In genomic region chr4:140754918-140755810, GRCh38 we compare ENCODE assay signal across 8 cellular contexts. TPM values are rescaled to one million over a fixed set of nuclear protein-coding genes. Genes with fewer than 3 reads are reported as not detected.
DNase-seq lines count a peak whose midpoint lies in the region; ATAC-seq and TF ChIP-seq lines count a peak whose summit lies in the region.

No MANE protein-coding gene starts in this region.

- H3K4me1 ChIP-seq in esophagus (ENCODE audit: control insufficient read depth in 2 of 2, insufficient read depth in 2 of 2, low read length in 1 of 2) = no peaks in the 10 kb centered on the region

- peak overlapping the region; percentile 5 for H3K4me3 Mint-ChIP-seq in activated naive CD4-positive, alpha-beta T cell treated with anti-CD3 and anti-CD28 coated beads, Interleukin-2, amount 10 ng/mL, durations not matched to agents 7 days and 5 days
- H3K4me3 Mint-ChIP-seq in activated T-helper 17 cell treated with anti-CD3 and anti-CD28 coated beads, Interleukin-2, amount 50 U/mL, for 72 hours = no peak overlapping the region

- H3K27ac ChIP-seq in esophagus (ENCODE audit: low read depth in 2 of 2, low read length in 1 of 2) = peak overlapping the region; percentile 90 to 95

- TF ChIP-seq CTCF in retinal pigment epithelial cell (conservative IDR thresholded peaks at IDR 0.05; ENCODE audit: low read depth, low read length) = no peak

- peaks cover 4% of the 10 kb centered on the region for H3K4me1 Mint-ChIP-seq in activated naive CD4-positive, alpha-beta T cell treated with anti-CD3 and anti-CD28 coated beads, Interleukin-2, amount 10 ng/mL, durations not matched to agents 7 days and 5 days
- no peaks in the 10 kb centered on the region for H3K4me1 Mint-ChIP-seq in activated T-helper 17 cell treated with anti-CD3 and anti-CD28 coated beads, Interleukin-2, amount 50 U/mL, for 72 hours

- H3K36me3 ChIP-seq in esophagus (ENCODE audit: control insufficient read depth in 2 of 2, insufficient read depth in 2 of 2, low read length in 1 of 2) = no peaks in the 10 kb centered on the region

- CTCF ChIA-PET in activated naive CD4-positive, alpha-beta T cell treated with anti-CD3 and anti-CD28 coated beads, Interleukin-2, amount 10 ng/mL, durations not matched to agents 7 days and 5 days (lab: Charles Lee) = no interaction called here

- H3K27me3 ChIP-seq in esophagus (ENCODE audit: control insufficient read depth in 1 of 2, insufficient read depth in 2 of 2, low read length in 2 of 2) = no peaks in the 10 kb centered on the region

- no peaks in the 10 kb centered on the region for H3K9me3 Mint-ChIP-seq in activated naive CD4-positive, alpha-beta T cell treated with anti-CD3 and anti-CD28 coated beads, Interleukin-2, amount 10 ng/mL, durations not matched to agents 7 days and 5 days
- H3K9me3 Mint-ChIP-seq in activated T-helper 17 cell treated with anti-CD3 and anti-CD28 coated beads, Interleukin-2, amount 50 U/mL, for 72 hours = no peaks in the 10 kb centered on the region

- peaks cover 59% of the 10 kb centered on the region for H3K27me3 Mint-ChIP-seq in activated naive CD4-positive, alpha-beta T cell treated with anti-CD3 and anti-CD28 coated beads, Interleukin-2, amount 10 ng/mL, durations not matched to agents 7 days and 5 days
- H3K27me3 Mint-ChIP-seq in activated T-helper 17 cell treated with anti-CD3 and anti-CD28 coated beads, Interleukin-2, amount 50 U/mL, for 72 hours = peaks cover 53% of the 10 kb centered on the region

- 11 to 14% methylated on average over 13 of the region's 13 CpGs for WGBS in esophagus, 2 donors

- no peak overlapping the region for H3K27ac Mint-ChIP-seq in activated naive CD4-positive, alpha-beta T cell treated with anti-CD3 and anti-CD28 coated beads, Interleukin-2, amount 10 ng/mL, durations not matched to agents 7 days and 5 days
- no peak overlapping the region for H3K27ac Mint-ChIP-seq in activated T-helper 17 cell treated with anti-CD3 and anti-CD28 coated beads, Interleukin-2, amount 50 U/mL, for 72 hours

- ATAC-seq in activated T-helper 17 cell treated with anti-CD3 and anti-CD28 coated beads, Interleukin-2, amount 50 U/mL, for 72 hours (replicated peaks) = no peak
- ATAC-seq in GM18861 (IDR thresholded peaks at IDR 0.05; ENCODE audit: unreplicated experiment) = no peak

- H3K4me3 ChIP-seq in esophagus (ENCODE audit: low read depth in 1 of 2, low read length in 2 of 2) (peak overlapping the region; percentile 86 to 90), retinal pigment epithelial cell (ENCODE audit: low read length) (peak overlapping the region; percentile 86)

- DNase-seq in activated naive CD4-positive, alpha-beta T cell treated with anti-CD3 and anti-CD28 coated beads, Interleukin-2, amount 10 ng/mL, durations not matched to agents 7 days and 5 days = no peak
- DNase-seq in activated naive CD4-positive, alpha-beta T cell treated with Interleukin-2 at 50 U/mL for 16 hours = no peak
- DNase-seq in NCI-H1694 treated with DMSO at 0.1 percent for 48 hours (lab: John Stamatoyannopoulos, UW) = peak; percentile 30
- DNase-seq in retinal pigment epithelial cell (ENCODE audit: low read depth) = no peak
- DNase-seq in ecto neural progenitor cell (ENCODE audit: low spot score) = no peak

- H3K9me3 ChIP-seq in esophagus (ENCODE audit: control insufficient read depth in 2 of 2, insufficient read depth in 1 of 2, low read depth in 1 of 2, low read length in 1 of 2) = no peaks in the 10 kb centered on the region

- H3K36me3 Mint-ChIP-seq in activated naive CD4-positive, alpha-beta T cell treated with anti-CD3 and anti-CD28 coated beads, Interleukin-2, amount 10 ng/mL, durations not matched to agents 7 days and 5 days = no peaks in the 10 kb centered on the region
- H3K36me3 Mint-ChIP-seq in activated T-helper 17 cell treated with anti-CD3 and anti-CD28 coated beads, Interleukin-2, amount 50 U/mL, for 72 hours (ENCODE audit: low read depth) = no peaks in the 10 kb centered on the region

RNA-seq across cellular contexts. Expression of gene TBC1D9, which starts 1.0 kb away (rescaled TPM):
- 1 to 10 TPM; 3.3 to 6.3 TPM for polyA plus RNA-seq in esophagus
- under 1 TPM in 1 of 2 donors, not detected in 1; 0.05 TPM for total RNA-seq in activated T-helper 17 cell treated with anti-CD3 and anti-CD28 coated beads, Interleukin-2, amount 50 U/mL, for 72 hours
